8 cellular contexts compared by ENCODE assay signal in the genomic region with DNA sequence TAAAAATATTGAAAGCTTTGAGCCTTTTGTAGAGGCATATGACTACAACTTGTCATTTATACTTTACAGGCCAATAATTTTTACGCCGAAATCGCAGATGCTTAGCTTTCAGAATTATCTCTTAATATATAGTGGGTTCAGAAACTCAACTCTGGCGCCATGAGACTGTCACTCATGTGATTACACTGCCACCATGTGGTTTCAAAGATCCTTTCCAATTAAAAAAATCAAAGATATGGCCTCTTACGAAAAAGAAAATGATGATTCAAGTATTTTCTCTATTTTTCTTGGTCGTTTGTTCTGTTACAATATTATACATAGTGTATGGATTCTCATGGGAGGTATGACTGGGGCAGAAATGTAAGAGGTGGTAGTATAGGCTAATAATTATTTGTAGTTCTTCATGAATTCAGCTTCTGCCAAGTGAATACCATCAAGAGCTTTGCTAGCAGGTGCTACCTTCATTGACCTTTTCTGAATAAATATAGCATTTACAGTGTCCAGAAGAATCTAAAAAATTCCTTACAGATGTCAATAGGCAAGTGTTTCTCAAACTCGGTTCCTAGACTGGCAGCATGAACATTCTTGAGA.
DNase-seq lines count a peak whose midpoint lies in the region; ATAC-seq, FAIRE-seq and TF ChIP-seq lines count a peak whose summit lies in the region.

No MANE protein-coding gene starts in this region.

- FAIRE-seq in D721Med (lab: Jason Lieb, UNC) (peak; percentile 78), RCC 7860 (lab: Jason Lieb, UNC) (peak; percentile 53)

- no peak overlapping the region for H3K4me3 ChIP-seq in fibroblast of mammary gland (ENCODE audit: control insufficient read depth, low read depth, low read length)

- no peak for TF ChIP-seq EP300 in Ishikawa (IDR thresholded peaks at IDR 0.05; ENCODE audit: borderline replicate concordance)

- H3K36me3 Mint-ChIP-seq in activated T-helper 1 cell treated with anti-CD3 and anti-CD28 coated beads, Interleukin-12 subunit alpha, Interleukin-12 subunit beta, Interleukin-2, Interleukin-4 antibody, amounts not matched to agents 30 ng/mL and 10 ng/mL and 1 ng/mL, durations not matched to agents 14 hours and 24 hours and 36 hours (ENCODE audit: low read depth), result no peaks in the 10 kb centered on the region

- no peaks in the 10 kb centered on the region for H3K27me3 Mint-ChIP-seq in activated T-helper 1 cell treated with anti-CD3 and anti-CD28 coated beads, Interleukin-12 subunit alpha, Interleukin-12 subunit beta, Interleukin-2, Interleukin-4 antibody, amounts not matched to agents 30 ng/mL and 10 ng/mL and 1 ng/mL, durations not matched to agents 14 hours and 24 hours and 36 hours (ENCODE audit: insufficient read depth)

- peak; percentile 89 for TF ChIP-seq RAD21 in Ishikawa (IDR thresholded peaks at IDR 0.05; ENCODE audit: low read depth)

- H3K4me1 Mint-ChIP-seq in activated T-helper 1 cell treated with anti-CD3 and anti-CD28 coated beads, Interleukin-12 subunit alpha, Interleukin-12 subunit beta, Interleukin-2, Interleukin-4 antibody, amounts not matched to agents 30 ng/mL and 10 ng/mL and 1 ng/mL, durations not matched to agents 14 hours and 24 hours and 36 hours (ENCODE audit: low read depth), result no peaks in the 10 kb centered on the region

- no peak overlapping the region for H3K4me3 Mint-ChIP-seq in activated T-helper 1 cell treated with anti-CD3 and anti-CD28 coated beads, Interleukin-12 subunit alpha, Interleukin-12 subunit beta, Interleukin-2, Interleukin-4 antibody, amounts not matched to agents 30 ng/mL and 10 ng/mL and 1 ng/mL, durations not matched to agents 14 hours and 24 hours and 36 hours

- intact Hi-C loops in activated T-helper 1 cell treated with anti-CD3 and anti-CD28 coated beads, Interleukin-12 subunit alpha, Interleukin-12 subunit beta, Interleukin-2, Interleukin-4 antibody, amounts not matched to agents 30 ng/mL and 10 ng/mL and 1 ng/mL, durations not matched to agents 14 hours and 24 hours and 36 hours (cut with micrococcal nuclease), result loop anchor here (5.0 kb wide), 1 partner anchor 800 kb away; no protein-coding TSS in a partner anchor

- TF ChIP-seq CTCF in D721Med (IDR thresholded peaks at IDR 0.05; ENCODE audit: insufficient read depth, missing control alignments) (peak; percentile 73), fibroblast of mammary gland (conservative IDR thresholded peaks at IDR 0.05; ENCODE audit: control insufficient read depth, insufficient read depth, low read depth, low read length) (peak; percentile 55)

- no peaks in the 10 kb centered on the region for H3K9me3 Mint-ChIP-seq in activated T-helper 1 cell treated with anti-CD3 and anti-CD28 coated beads, Interleukin-12 subunit alpha, Interleukin-12 subunit beta, Interleukin-2, Interleukin-4 antibody, amounts not matched to agents 30 ng/mL and 10 ng/mL and 1 ng/mL, durations not matched to agents 14 hours and 24 hours and 36 hours

- ATAC-seq in GM19351 (IDR thresholded peaks at IDR 0.05; ENCODE audit: unreplicated experiment) (peak; percentile 81), GM19455 (IDR thresholded peaks at IDR 0.05; ENCODE audit: unreplicated experiment) (no peak)

- DNase-seq in D721Med (ENCODE audit: insufficient read length, low spot score), result no peak
- DNase-seq in RCC 7860 (ENCODE audit: low spot score), result no peak
- DNase-seq in fibroblast of mammary gland (ENCODE audit: low read depth), result peak; percentile 50
- DNase-seq in putamen (ENCODE audit: low spot score), result peak; percentile 56
- no peak for DNase-seq in activated T-helper 1 cell treated with anti-CD3 and anti-CD28 coated beads, Interleukin-12 subunit alpha, Interleukin-12 subunit beta, Interleukin-2, Interleukin-4 antibody, amounts not matched to agents 30 ng/mL and 10 ng/mL and 1 ng/mL, durations not matched to agents 14 hours and 24 hours and 36 hours (ENCODE audit: low spot score)

- no peak overlapping the region for H3K27ac Mint-ChIP-seq in activated T-helper 1 cell treated with anti-CD3 and anti-CD28 coated beads, Interleukin-12 subunit alpha, Interleukin-12 subunit beta, Interleukin-2, Interleukin-4 antibody, amounts not matched to agents 30 ng/mL and 10 ng/mL and 1 ng/mL, durations not matched to agents 14 hours and 24 hours and 36 hours

TF ChIP-seq in Ishikawa, 13 proteins besides CTCF, POLR2A, EP300 and RAD21:
- TF ChIP-seq TEAD4 (IDR thresholded peaks at IDR 0.05) (no peak), YY1 (IDR thresholded peaks at IDR 0.05; ENCODE audit: low read depth) (no peak), TAF1 (IDR thresholded peaks at IDR 0.05; ENCODE audit: low read depth) (no peak), NFIC (IDR thresholded peaks at IDR 0.05) (no peak), CREB1 (IDR thresholded peaks at IDR 0.05; ENCODE audit: low read depth) (no peak), FOXM1 (IDR thresholded peaks at IDR 0.05; ENCODE audit: borderline replicate concordance, low read depth) (no peak), CEBPB (IDR thresholded peaks at IDR 0.05) (no peak), ZBTB7A (IDR thresholded peaks at IDR 0.05; ENCODE audit: low read depth) (no peak), TCF12 (IDR thresholded peaks at IDR 0.05; ENCODE audit: low read depth) (no peak)
- TF ChIP-seq, protein P1, sequence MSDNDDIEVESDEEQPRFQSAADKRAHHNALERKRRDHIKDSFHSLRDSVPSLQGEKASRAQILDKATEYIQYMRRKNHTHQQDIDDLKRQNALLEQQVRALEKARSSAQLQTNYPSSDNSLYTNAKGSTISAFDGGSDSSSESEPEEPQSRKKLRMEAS (IDR thresholded peaks at IDR 0.05), result no peak
- TF ChIP-seq, protein P2, sequence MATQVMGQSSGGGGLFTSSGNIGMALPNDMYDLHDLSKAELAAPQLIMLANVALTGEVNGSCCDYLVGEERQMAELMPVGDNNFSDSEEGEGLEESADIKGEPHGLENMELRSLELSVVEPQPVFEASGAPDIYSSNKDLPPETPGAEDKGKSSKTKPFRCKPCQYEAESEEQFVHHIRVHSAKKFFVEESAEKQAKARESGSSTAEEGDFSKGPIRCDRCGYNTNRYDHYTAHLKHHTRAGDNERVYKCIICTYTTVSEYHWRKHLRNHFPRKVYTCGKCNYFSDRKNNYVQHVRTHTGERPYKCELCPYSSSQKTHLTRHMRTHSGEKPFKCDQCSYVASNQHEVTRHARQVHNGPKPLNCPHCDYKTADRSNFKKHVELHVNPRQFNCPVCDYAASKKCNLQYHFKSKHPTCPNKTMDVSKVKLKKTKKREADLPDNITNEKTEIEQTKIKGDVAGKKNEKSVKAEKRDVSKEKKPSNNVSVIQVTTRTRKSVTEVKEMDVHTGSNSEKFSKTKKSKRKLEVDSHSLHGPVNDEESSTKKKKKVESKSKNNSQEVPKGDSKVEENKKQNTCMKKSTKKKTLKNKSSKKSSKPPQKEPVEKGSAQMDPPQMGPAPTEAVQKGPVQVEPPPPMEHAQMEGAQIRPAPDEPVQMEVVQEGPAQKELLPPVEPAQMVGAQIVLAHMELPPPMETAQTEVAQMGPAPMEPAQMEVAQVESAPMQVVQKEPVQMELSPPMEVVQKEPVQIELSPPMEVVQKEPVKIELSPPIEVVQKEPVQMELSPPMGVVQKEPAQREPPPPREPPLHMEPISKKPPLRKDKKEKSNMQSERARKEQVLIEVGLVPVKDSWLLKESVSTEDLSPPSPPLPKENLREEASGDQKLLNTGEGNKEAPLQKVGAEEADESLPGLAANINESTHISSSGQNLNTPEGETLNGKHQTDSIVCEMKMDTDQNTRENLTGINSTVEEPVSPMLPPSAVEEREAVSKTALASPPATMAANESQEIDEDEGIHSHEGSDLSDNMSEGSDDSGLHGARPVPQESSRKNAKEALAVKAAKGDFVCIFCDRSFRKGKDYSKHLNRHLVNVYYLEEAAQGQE (IDR thresholded peaks at IDR 0.05; ENCODE audit: low read depth), result no peak

Comparison
In these comparisons a context has a peak if more than half of its experiments do, and no peak if none do; other contexts are left out.
1. DNase-seq: peak in fibroblast of mammary gland (single experiment) and putamen (single experiment); none in D721Med (single experiment), RCC 7860 (single experiment) and activated T-helper 1 cell treated with anti-CD3 and anti-CD28 coated beads, Interleukin-12 subunit alpha, Interleukin-12 subunit beta, Interleukin-2, Interleukin-4 antibody, amounts not matched to agents 30 ng/mL and 10 ng/mL and 1 ng/mL, durations not matched to agents 14 hours and 24 hours and 36 hours (single experiment).